ENCODE assay signal across 9 cellular contexts in the genomic region with DNA sequence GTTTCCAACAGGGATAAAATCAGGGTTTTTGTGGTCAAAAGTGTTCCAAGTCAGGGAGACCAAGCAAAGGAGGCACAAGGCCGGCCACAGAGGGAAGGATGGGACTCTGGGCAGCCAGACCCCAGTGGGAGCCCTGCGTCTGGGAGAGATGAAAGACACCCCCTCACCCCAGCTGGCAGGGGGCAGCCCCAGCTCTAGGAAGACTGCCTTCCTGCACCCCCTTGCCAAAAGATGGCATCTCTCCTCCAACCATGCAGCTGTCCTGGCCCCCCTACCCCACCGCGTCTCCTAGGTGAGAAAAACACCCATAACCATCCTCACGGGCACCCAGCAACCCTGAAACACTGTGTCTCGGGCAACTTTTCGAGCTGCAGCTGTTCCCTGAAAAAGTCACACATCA. TPM values are rescaled to one million over a fixed set of nuclear protein-coding genes. Genes with fewer than 3 reads are reported as not detected.
DNase-seq lines count a peak whose midpoint lies in the region; ATAC-seq, FAIRE-seq and TF ChIP-seq lines count a peak whose summit lies in the region.
"Had no signal": no experiment of that assay in that cellular context is flagged by ENCODE, and none has a peak within 500 bp of the region (broad histone marks: within the 10 kb centered on the region; RNA-seq: fewer than 3 reads in every experiment).

No MANE protein-coding gene starts in this region.

- H3K27ac ChIP-seq in A549 (peak overlapping the region; percentile 94 to 97), PC-9 (peak overlapping the region; percentile 69), esophagus squamous epithelium (peak overlapping the region; percentile 84 to 92 (median 89)), prostate gland (peak overlapping the region; percentile 81 to 88)

- BruUV-seq in PC-9 (replicated peaks; lab: Mats Ljungman, UMichigan) = no TSS peak

- H3K9me3 ChIP-seq in A549 = no peaks in the 10 kb centered on the region
- H3K9me3 ChIP-seq in PC-9 (ENCODE audit: insufficient read depth, low read depth) = no peaks in the 10 kb centered on the region
- H3K9me3 ChIP-seq in esophagus squamous epithelium = no peaks in the 10 kb centered on the region
- H3K9me3 ChIP-seq in prostate gland = no peaks in the 10 kb centered on the region

- H3K4me3 ChIP-seq in A549 (no peak overlapping the region), PC-9 (no peak overlapping the region), esophagus squamous epithelium (no peak overlapping the region), prostate gland (no peak overlapping the region)

- 87% methylated on average over 7 of the region's 7 CpGs for WGBS in A549 (ENCODE audit: missing lambda C conversion rate)
- WGBS in esophagus squamous epithelium, 2 donors = 64 to 90% methylated on average over 4 of the region's 7 CpGs
- 72% methylated on average over 7 of the region's 7 CpGs for WGBS in prostate gland

- H3K9me2 ChIP-seq in PC-9 (ENCODE audit: insufficient read depth) = no peaks in the 10 kb centered on the region

- FAIRE-seq in A549 (lab: Jason Lieb, UNC) = no peak

- DNase-seq in A549 (ENCODE audit: low read depth in 1 of 2, low spot score in 1 of 2) = no peak
- DNase-seq in PC-9 = no peak
- no peak for DNase-seq in esophagus squamous epithelium (lab: John Stamatoyannopoulos, UW)
- no peak for DNase-seq in prostate gland (ENCODE audit: low spot score)
- DNase-seq in SW480 (ENCODE audit: low spot score) = no peak
- no peak for DNase-seq in NOMO-1 (lab: John Stamatoyannopoulos, UW; ENCODE audit: unreplicated experiment in 2 of 2)
- no peak for DNase-seq in mucosa of gallbladder (ENCODE audit: low spot score)
- DNase-seq: activated T-cell treated with anti-CD3 and anti-CD28 coated beads, Interleukin-2, amount 50 U/mL, for 48 hours had no signal

- H3K4me1 ChIP-seq in A549 (peaks cover 74% of the 10 kb centered on the region), PC-9 (replicated peaks; ENCODE audit: insufficient read depth) (peaks cover 56% of the 10 kb centered on the region), esophagus squamous epithelium (peaks cover 59 to 94% (median 67%) of the 10 kb centered on the region in 3 donors), prostate gland (replicated peaks) (peaks cover 62% of the 10 kb centered on the region)

- POLR2A ChIA-PET in A549 (lab: Yijun Ruan, JAX) = interaction anchor here (0.5 to 2.4 kb wide), 14 partner anchors 11 to 179 kb away, joined by 3 to 16 read pairs (median 5); partner anchors contain the start of genes CUEDC1, DYNLL2, MRPS23 and VEZF1
- POLR2A ChIA-PET in PC-9 (lab: Charles Lee; ENCODE audit: unreplicated experiment) = interaction anchor here (0.6 to 0.7 kb wide), 3 partner anchors 11 to 785 kb away, joined by 4 to 6 read pairs (median 5); no protein-coding TSS in a partner anchor

- no peak for ATAC-seq in A549
- ATAC-seq in GM18868 (IDR thresholded peaks at IDR 0.05; ENCODE audit: unreplicated experiment) = no peak

- no peak overlapping the region for H2AFZ ChIP-seq in PC-9

- TF ChIP-seq POLR2A in A549 (IDR thresholded peaks at IDR 0.05; ENCODE audit: low read length) = no peak
- no peak for TF ChIP-seq POLR2A in esophagus squamous epithelium (IDR thresholded peaks at IDR 0.05)
- TF ChIP-seq POLR2A in prostate gland (IDR thresholded peaks at IDR 0.05) = no peak

- no peaks in the 10 kb centered on the region for H4K20me1 ChIP-seq in PC-9 (ENCODE audit: insufficient read depth)

- no peaks in the 10 kb centered on the region for H3K36me3 ChIP-seq in PC-9 (ENCODE audit: low read depth)
- H3K36me3 ChIP-seq in esophagus squamous epithelium = no peaks in the 10 kb centered on the region
- no peaks in the 10 kb centered on the region for H3K36me3 ChIP-seq in prostate gland

- H3F3A ChIP-seq in PC-9 (ENCODE audit: insufficient read depth, low read depth) = peaks cover 34% of the 10 kb centered on the region

- CTCF ChIA-PET in A549 (lab: Yijun Ruan, JAX) (interaction anchor here (1.1 to 23.5 kb wide), 13 partner anchors 11 to 95 kb away, joined by 3 to 859 read pairs (median 8); partner anchors contain the start of gene MRPS23), PC-9 (lab: Charles Lee) (interaction anchor here (1.0 to 1.2 kb wide), 3 partner anchors 12 to 44 kb away, joined by 3 to 4 read pairs (median 3); no protein-coding TSS in a partner anchor)

- TF ChIP-seq CTCF in A549 (IDR thresholded peaks at IDR 0.05) (no peak), PC-9 (conservative IDR thresholded peaks at IDR 0.05) (no peak), esophagus squamous epithelium (IDR thresholded peaks at IDR 0.05) (no peak), prostate gland (IDR thresholded peaks at IDR 0.05) (no peak)

- H3K4me2 ChIP-seq in A549 = peak overlapping the region; percentile 77
- H3K4me2 ChIP-seq in PC-9 = peak overlapping the region; percentile 56

- no peak for TF ChIP-seq EP300 in A549 (IDR thresholded peaks at IDR 0.05)

- H3K27me3 ChIP-seq in PC-9 (ENCODE audit: insufficient read depth, low read depth) (no peaks in the 10 kb centered on the region), esophagus squamous epithelium (no peaks in the 10 kb centered on the region), prostate gland (replicated peaks; ENCODE audit: insufficient read depth) (no peaks in the 10 kb centered on the region)

- 0 out of 2 replicates have a peak, but pooled peaks cover 4% of the 10 kb centered on the region for H3K79me2 ChIP-seq in PC-9 (ENCODE audit: low read depth)

- intact Hi-C loops in PC-9 (cut with micrococcal nuclease; ENCODE audit: unreplicated experiment) = loop anchor here (1.0 to 5.0 kb wide), 6 partner anchors 11 to 44 kb away; no protein-coding TSS in a partner anchor
- intact Hi-C loops in esophagus squamous epithelium (cut with DNase I) = no loop called here
- intact Hi-C loops in prostate gland (cut with DNase I) = no loop called here

- TF ChIP-seq RAD21 in A549 (conservative IDR thresholded peaks at IDR 0.05 in 1 of 2, IDR thresholded peaks at IDR 0.05 in 1 of 2) = no peak

TF ChIP-seq in A549, 52 proteins besides CTCF, POLR2A, EP300 and RAD21:
- TF ChIP-seq, protein P1, sequence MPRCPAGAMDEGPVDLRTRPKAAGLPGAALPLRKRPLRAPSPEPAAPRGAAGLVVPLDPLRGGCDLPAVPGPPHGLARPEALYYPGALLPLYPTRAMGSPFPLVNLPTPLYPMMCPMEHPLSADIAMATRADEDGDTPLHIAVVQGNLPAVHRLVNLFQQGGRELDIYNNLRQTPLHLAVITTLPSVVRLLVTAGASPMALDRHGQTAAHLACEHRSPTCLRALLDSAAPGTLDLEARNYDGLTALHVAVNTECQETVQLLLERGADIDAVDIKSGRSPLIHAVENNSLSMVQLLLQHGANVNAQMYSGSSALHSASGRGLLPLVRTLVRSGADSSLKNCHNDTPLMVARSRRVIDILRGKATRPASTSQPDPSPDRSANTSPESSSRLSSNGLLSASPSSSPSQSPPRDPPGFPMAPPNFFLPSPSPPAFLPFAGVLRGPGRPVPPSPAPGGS (IDR thresholded peaks at IDR 0.05) = no peak
- no peak for TF ChIP-seq GATA3 (IDR thresholded peaks at IDR 0.05; ENCODE audit: borderline replicate concordance)
- no peak for TF ChIP-seq CEBPB (IDR thresholded peaks at IDR 0.05)
- no peak for TF ChIP-seq CBX8 (IDR thresholded peaks at IDR 0.05)
- TF ChIP-seq CHD2 (IDR thresholded peaks at IDR 0.05; ENCODE audit: low read length, partially characterized antibody) = no peak
- TF ChIP-seq HOXB5 (CRISPR knock-in tag; IDR thresholded peaks at IDR 0.05) = no peak
- TF ChIP-seq POLR2AphosphoS2 (conservative IDR thresholded peaks at IDR 0.05; ENCODE audit: low read length) = no peak
- TF ChIP-seq ZSCAN20 (CRISPR knock-in tag; IDR thresholded peaks at IDR 0.05) = no peak
- TF ChIP-seq MAZ (IDR thresholded peaks at IDR 0.05; ENCODE audit: borderline replicate concordance, low read depth, low read length) = no peak
- TF ChIP-seq RCOR1 (IDR thresholded peaks at IDR 0.05; ENCODE audit: low read depth, low read length) = no peak
- no peak for TF ChIP-seq BHLHE40 (IDR thresholded peaks at IDR 0.05; ENCODE audit: low read depth, low read length)
- TF ChIP-seq KDM1A (IDR thresholded peaks at IDR 0.05; ENCODE audit: low read depth) = no peak
- no peak for TF ChIP-seq NR3C1 (IDR thresholded peaks at IDR 0.05)
- no peak for TF ChIP-seq KDM5A (IDR thresholded peaks at IDR 0.05)
- no peak for TF ChIP-seq PHF8 (IDR thresholded peaks at IDR 0.05; ENCODE audit: borderline replicate concordance, low read depth)
- TF ChIP-seq ZNF302 (CRISPR knock-in tag; IDR thresholded peaks at IDR 0.05) = no peak

RNA-seq across cellular contexts. Expression of gene CUEDC1, which starts 51.3 kb away (rescaled TPM):
- polyA plus RNA-seq in A549 (2011; rRNA removed) (44.3 and 54.8 TPM in 2 replicates), A549 (2017; fragmentation: RNase III; extraction: RNeasy Plus Mini Kit Qiagen cat#74134 plus additional on column Dnase treatment) (70.7 to 103 TPM (median 90.6 TPM) in 3 replicates)
- 47.9 and 48.0 TPM in 2 replicates for polyA plus RNA-seq in A549 (2012; cell fraction: cytosol; rRNA removed)
- 222 and 260 TPM in 2 replicates for polyA plus RNA-seq in A549 (2012; cell fraction: nucleus; rRNA removed)
- polyA minus RNA-seq in A549 (2011; rRNA and poly(A)+ RNA removed) = 20.1 and 41.6 TPM in 2 replicates
- total RNA-seq in PC-9 (2021) (60.7 and 61.4 TPM in 2 replicates), esophagus squamous epithelium (10 to 100 TPM in 3 of 4 donors, 1 to 10 TPM in 1; 7.4 to 27.3 (median 18.4) TPM), prostate gland (10 to 100 TPM; 33.0 to 44.9 TPM), mucosa of gallbladder (36.9 TPM)

RNA-seq across cellular contexts. Expression of gene MRPS23, which starts 54.1 kb away (rescaled TPM):
- polyA plus RNA-seq in A549 (2011; rRNA removed) (73.2 and 110 TPM in 2 replicates), A549 (2017; fragmentation: RNase III; extraction: RNeasy Plus Mini Kit Qiagen cat#74134 plus additional on column Dnase treatment) (140 to 164 TPM (median 153 TPM) in 3 replicates)
- polyA plus RNA-seq in A549 (2012; cell fraction: cytosol; rRNA removed) = 96.6 and 104 TPM in 2 replicates
- 45.7 and 49.9 TPM in 2 replicates for polyA plus RNA-seq in A549 (2012; cell fraction: nucleus; rRNA removed)
- 36.4 and 52.6 TPM in 2 replicates for polyA minus RNA-seq in A549 (2011; rRNA and poly(A)+ RNA removed)
- total RNA-seq in PC-9 (2021) (49.7 and 50.3 TPM in 2 replicates), esophagus squamous epithelium (10 to 100 TPM in 3 of 4 donors, 1 to 10 TPM in 1; 9.9 to 25.2 (median 20.8) TPM), prostate gland (10 to 100 TPM; 29.0 to 43.1 TPM), mucosa of gallbladder (32.5 TPM)
